Comparison of ENCODE assay signal across 8 cellular contexts in genomic region chr17:75034236-75034908, GRCh38. TPM values are rescaled to one million over a fixed set of nuclear protein-coding genes. Genes with fewer than 3 reads are reported as not detected.
A peak's percentile ranks its signal among the peaks of the same experiment; 100 is the strongest.
DNase-seq lines count a peak whose midpoint lies in the region; ATAC-seq, FAIRE-seq and TF ChIP-seq lines count a peak whose summit lies in the region.

No MANE protein-coding gene starts in this region.

- peak overlapping the region; percentile 93 for H2AFZ ChIP-seq in keratinocyte (ENCODE audit: control insufficient read depth, low read length)

- TF ChIP-seq POLR2A in spleen (IDR thresholded peaks at IDR 0.05) = no peak

- peak; percentile 86 for DNase-seq in NCI-H226
- peak; percentile 67 for DNase-seq in central memory CD4-positive, alpha-beta T cell
- no peak for DNase-seq in keratinocyte (ENCODE audit: low read depth, low spot score)
- DNase-seq in spleen = peak; percentile 93

- H3K27me3 ChIP-seq in keratinocyte (ENCODE audit: control insufficient read depth, extremely low read depth, insufficient read depth, low read length) (no peaks in the 10 kb centered on the region), spleen (replicated peaks in 1 of 7) (peaks cover 0 to 3% (median 0%) of the 10 kb centered on the region in 7 donors)

- H3K79me2 ChIP-seq in keratinocyte (ENCODE audit: control insufficient read depth, insufficient read depth, low read length) = no peaks in the 10 kb centered on the region

- FAIRE-seq in keratinocyte (lab: Jason Lieb, UNC) = no peak

- intact Hi-C loops in spleen (cut with DNase I; ENCODE audit: low total_unique reads) = no loop called here

- H3K9me1 ChIP-seq in keratinocyte (ENCODE audit: control insufficient read depth, extremely low read depth, insufficient read depth, low read length) = no peaks in the 10 kb centered on the region

- peaks cover 6 to 7% of the 10 kb centered on the region in 2 experiments for H3K36me3 ChIP-seq in keratinocyte (ENCODE audit: control insufficient read depth in 2 of 2, extremely low read depth in 1 of 2, insufficient read depth in 2 of 2, low read length in 2 of 2)
- H3K36me3 ChIP-seq in spleen = peaks cover 0 to 20% (median 12%) of the 10 kb centered on the region in 6 donors

- H3K4me1 ChIP-seq in keratinocyte (ENCODE audit: control insufficient read depth, extremely low read depth, insufficient read depth, low read length) (peaks cover 34% of the 10 kb centered on the region), spleen (peaks cover 28 to 62% (median 47%) of the 10 kb centered on the region in 6 donors)

- no peaks in the 10 kb centered on the region for H4K20me1 ChIP-seq in keratinocyte (ENCODE audit: control insufficient read depth, extremely low read depth, insufficient read depth, low read length)

- H3K4me3 ChIP-seq in keratinocyte (ENCODE audit: control insufficient read depth in 2 of 3, extremely low read depth in 1 of 3, insufficient read depth in 2 of 3, low read depth in 1 of 3, low read length in 3 of 3) = peak overlapping the region; percentile 53 to 90 (median 81)
- H3K4me3 ChIP-seq in spleen = peak overlapping the region; percentile 49 to 81 (median 64)

- ATAC-seq in GM18511 (IDR thresholded peaks at IDR 0.05; ENCODE audit: unreplicated experiment) = peak; percentile 69
- peak; percentile 59 for ATAC-seq in HG03135 (IDR thresholded peaks at IDR 0.05; ENCODE audit: unreplicated experiment)
- peak; percentile 69 to 71 for ATAC-seq in activated CD4-positive, CD25-positive, alpha-beta regulatory T cell treated with anti-CD3 and anti-CD28 coated beads, Interleukin-2, amount 50 U/mL, for 24 hours
- no peak for ATAC-seq in GM18520 (IDR thresholded peaks at IDR 0.05; ENCODE audit: unreplicated experiment)

- peak overlapping the region; percentile 97 for H3K9ac ChIP-seq in keratinocyte (ENCODE audit: control insufficient read depth, extremely low read depth, insufficient read depth, low read length)

- H3K4me2 ChIP-seq in keratinocyte (ENCODE audit: control insufficient read depth, extremely low read depth, insufficient read depth, low read depth, low read length) = peak overlapping the region; percentile 80

- 0 to 2% (median 1%) methylated on average over 25 to 43 of the region's 43 CpGs for WGBS in spleen, 5 donors

- H3K9me3 ChIP-seq in keratinocyte (ENCODE audit: control insufficient read depth, low read depth, low read length) = no peaks in the 10 kb centered on the region
- H3K9me3 ChIP-seq in spleen = peaks cover 0 to 10% (median 6%) of the 10 kb centered on the region in 8 donors

- dilution Hi-C loops in keratinocyte (cut with MboI; ENCODE audit: extremely low pct_ligation_motif_present, low sequenced_read_pairs) = no loop called here

- TF ChIP-seq CTCF in keratinocyte (optimal IDR thresholded peaks at IDR 0.05 in 1 of 3, IDR thresholded peaks at IDR 0.05 in 1 of 3, conservative IDR thresholded peaks at IDR 0.05 in 1 of 3; ENCODE audit: extremely low read depth in 1 of 3, insufficient read depth in 2 of 3, low read length in 3 of 3) (no peak), spleen (IDR thresholded peaks at IDR 0.05 in 8 of 11, conservative IDR thresholded peaks at IDR 0.05 in 3 of 11) (no peak)

- H3K27ac ChIP-seq in keratinocyte (ENCODE audit: control insufficient read depth, insufficient read depth, low read length) (peak overlapping the region; percentile 94), spleen (peak overlapping the region; percentile 69 to 87 (median 84))

RNA-seq across cellular contexts. Expression of gene ATP5PD, which starts 12.4 kb away (rescaled TPM):
- polyA plus RNA-seq in keratinocyte (240 to 406 TPM (median 276 TPM) in 3 replicates), spleen (100 to 1,000 TPM; 257 to 312 (median 270) TPM)
- polyA plus RNA-seq in keratinocyte (2011; ENCODE audit: low read depth) = 568 TPM
- polyA plus RNA-seq in keratinocyte (2011; cell fraction: cytosol; rRNA removed) = 359 and 386 TPM in 2 replicates
- polyA plus RNA-seq in keratinocyte (2011; cell fraction: nucleus; rRNA removed) = 150 and 186 TPM in 2 replicates
- 433 and 520 TPM in 2 replicates for polyA plus RNA-seq in keratinocyte (2012; ENCODE audit: low replicate concordance)
- polyA minus RNA-seq in keratinocyte = 94.7 to 314 TPM (median 216 TPM) in 3 replicates
- 120 TPM for polyA minus RNA-seq in keratinocyte (2011; cell fraction: cytosol; rRNA and poly(A)+ RNA removed)
- 37.8 and 44.1 TPM in 2 replicates for polyA minus RNA-seq in keratinocyte (2011; cell fraction: nucleus; rRNA and poly(A)+ RNA removed)
- 100 to 1,000 TPM; 124 to 164 (median 137) TPM for total RNA-seq in spleen

RNA-seq across cellular contexts. Expression of gene KCTD2, which starts 12.7 kb away (rescaled TPM):
- polyA plus RNA-seq in keratinocyte (20.7 to 22.8 TPM (median 21.2 TPM) in 3 replicates), spleen (10 to 100 TPM; 11.0 to 27.2 (median 11.9) TPM)
- 15.9 TPM for polyA plus RNA-seq in keratinocyte (2011; ENCODE audit: low read depth)
- 18.1 and 21.4 TPM in 2 replicates for polyA plus RNA-seq in keratinocyte (2011; cell fraction: cytosol; rRNA removed)
- polyA plus RNA-seq in keratinocyte (2011; cell fraction: nucleus; rRNA removed) = 23.4 and 23.9 TPM in 2 replicates
- 11.6 and 14.1 TPM in 2 replicates for polyA plus RNA-seq in keratinocyte (2012; ENCODE audit: low replicate concordance)
- polyA minus RNA-seq in keratinocyte = 14.8 to 18.9 TPM (median 16.1 TPM) in 3 replicates
- 10.0 TPM for polyA minus RNA-seq in keratinocyte (2011; cell fraction: cytosol; rRNA and poly(A)+ RNA removed)
- 8.2 and 12.1 TPM in 2 replicates for polyA minus RNA-seq in keratinocyte (2011; cell fraction: nucleus; rRNA and poly(A)+ RNA removed)
- 10 to 100 TPM; 23.0 to 28.4 (median 25.5) TPM for total RNA-seq in spleen

RNA-seq across cellular contexts. Expression of gene MRPL58, which starts 21.9 kb away (rescaled TPM):
- polyA plus RNA-seq in keratinocyte (43.3 to 61.1 TPM (median 53.6 TPM) in 3 replicates), spleen (10 to 100 TPM; 33.1 to 43.3 (median 41.6) TPM)
- polyA plus RNA-seq in keratinocyte (2011; ENCODE audit: low read depth) = 71.3 TPM
- polyA plus RNA-seq in keratinocyte (2011; cell fraction: cytosol; rRNA removed) = 41.1 and 43.1 TPM in 2 replicates
- polyA plus RNA-seq in keratinocyte (2011; cell fraction: nucleus; rRNA removed) = 20.9 and 24.8 TPM in 2 replicates
- 32.9 and 50.3 TPM in 2 replicates for polyA plus RNA-seq in keratinocyte (2012; ENCODE audit: low replicate concordance)
- polyA minus RNA-seq in keratinocyte = 5.0 to 12.5 TPM (median 9.9 TPM) in 3 replicates
- polyA minus RNA-seq in keratinocyte (2011; cell fraction: cytosol; rRNA and poly(A)+ RNA removed) = 20.1 TPM
- 6.4 and 7.1 TPM in 2 replicates for polyA minus RNA-seq in keratinocyte (2011; cell fraction: nucleus; rRNA and poly(A)+ RNA removed)
- 10 to 100 TPM; 16.5 to 60.7 (median 20.5) TPM for total RNA-seq in spleen

RNA-seq across cellular contexts. Expression of gene CDR2L, which starts 46.9 kb away (rescaled TPM):
- polyA plus RNA-seq in keratinocyte (7.1 to 16.0 TPM (median 9.3 TPM) in 3 replicates), spleen (1 to 10 TPM in 1 of 3 donors, under 1 TPM in 2; 0.48 to 1.5 (median 0.85) TPM)
- 4.2 TPM for polyA plus RNA-seq in keratinocyte (2011; ENCODE audit: low read depth)
- 11.5 and 21.7 TPM in 2 replicates for polyA plus RNA-seq in keratinocyte (2011; cell fraction: cytosol; rRNA removed)
- polyA plus RNA-seq in keratinocyte (2011; cell fraction: nucleus; rRNA removed) = 16.4 and 20.9 TPM in 2 replicates
- 8.8 and 14.6 TPM in 2 replicates for polyA plus RNA-seq in keratinocyte (2012; ENCODE audit: low replicate concordance)
- polyA minus RNA-seq in keratinocyte = 6.2 to 14.1 TPM (median 14.1 TPM) in 3 replicates
- 27.0 TPM for polyA minus RNA-seq in keratinocyte (2011; cell fraction: cytosol; rRNA and poly(A)+ RNA removed)
- 9.2 and 9.8 TPM in 2 replicates for polyA minus RNA-seq in keratinocyte (2011; cell fraction: nucleus; rRNA and poly(A)+ RNA removed)
- 1 to 10 TPM; 1.5 to 6.0 (median 3.0) TPM for total RNA-seq in spleen

RNA-seq across cellular contexts. Expression of gene SLC16A5, which starts 53.4 kb away (rescaled TPM):
- polyA plus RNA-seq in keratinocyte (3.5 to 5.4 TPM (median 4.0 TPM) in 3 replicates), spleen (1 to 10 TPM; 3.1 to 6.4 (median 4.7) TPM)
- 0.45 TPM for polyA plus RNA-seq in keratinocyte (2011; ENCODE audit: low read depth)
- 2.6 and 5.7 TPM in 2 replicates for polyA plus RNA-seq in keratinocyte (2011; cell fraction: cytosol; rRNA removed)
- 16.1 and 26.3 TPM in 2 replicates for polyA plus RNA-seq in keratinocyte (2011; cell fraction: nucleus; rRNA removed)
- 3.6 and 4.8 TPM in 2 replicates for polyA plus RNA-seq in keratinocyte (2012; ENCODE audit: low replicate concordance)
- polyA minus RNA-seq in keratinocyte = 4.4 to 7.2 TPM (median 7.0 TPM) in 3 replicates
- polyA minus RNA-seq in keratinocyte (2011; cell fraction: cytosol; rRNA and poly(A)+ RNA removed) = 7.5 TPM
- polyA minus RNA-seq in keratinocyte (2011; cell fraction: nucleus; rRNA and poly(A)+ RNA removed) = 9.1 and 9.6 TPM in 2 replicates
- total RNA-seq in spleen = 10 to 100 TPM in 6 of 7 donors, 1 to 10 TPM in 1; 9.3 to 31.0 (median 14.9) TPM
